1 cellular context compared by ENCODE assay signal in the genomic region with DNA sequence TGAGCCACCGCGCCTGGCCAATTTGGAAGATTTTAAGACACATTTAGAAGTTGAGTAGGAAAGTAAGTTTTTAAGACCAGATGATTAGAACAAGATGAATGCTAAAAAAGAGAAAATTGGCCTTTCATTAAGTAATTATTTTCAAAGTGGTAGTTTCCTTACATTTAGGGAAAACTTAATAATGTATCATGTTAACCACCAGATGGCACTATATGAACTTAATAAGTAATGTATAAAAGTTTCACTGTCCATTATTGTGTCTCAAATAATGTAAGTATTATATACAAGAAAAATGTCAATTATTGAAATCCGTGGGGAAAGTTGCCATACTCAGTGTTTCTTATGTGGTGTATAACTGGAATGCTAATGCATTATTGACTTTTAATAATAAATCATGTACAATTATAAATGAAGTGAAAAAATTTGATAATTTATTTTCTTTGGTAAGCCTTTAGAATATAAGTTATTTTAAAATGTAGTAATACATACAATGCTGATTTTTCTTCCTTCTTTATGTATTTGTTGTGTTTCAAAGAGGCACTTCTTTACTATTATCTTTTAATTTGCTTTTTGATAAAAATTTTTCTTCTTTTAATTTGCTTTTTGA.
TF ChIP-seq lines count a peak whose summit lies in the region.

No MANE protein-coding gene starts in this region.

TF ChIP-seq in WTC11, 78 proteins besides CTCF, POLR2A, EP300 and RAD21 (continued from another document):
- TF ChIP-seq ZBTB43 (CRISPR knock-in tag; IDR thresholded peaks at IDR 0.05) (no peak), GABPB1 (CRISPR knock-in tag; IDR thresholded peaks at IDR 0.05) (no peak), ZNF121 (CRISPR knock-in tag; IDR thresholded peaks at IDR 0.05) (no peak)
TF ChIP-seq in WTC11: peak in this region for 0.
